ENCODE assay signal across 15 cellular contexts in the genomic region with DNA sequence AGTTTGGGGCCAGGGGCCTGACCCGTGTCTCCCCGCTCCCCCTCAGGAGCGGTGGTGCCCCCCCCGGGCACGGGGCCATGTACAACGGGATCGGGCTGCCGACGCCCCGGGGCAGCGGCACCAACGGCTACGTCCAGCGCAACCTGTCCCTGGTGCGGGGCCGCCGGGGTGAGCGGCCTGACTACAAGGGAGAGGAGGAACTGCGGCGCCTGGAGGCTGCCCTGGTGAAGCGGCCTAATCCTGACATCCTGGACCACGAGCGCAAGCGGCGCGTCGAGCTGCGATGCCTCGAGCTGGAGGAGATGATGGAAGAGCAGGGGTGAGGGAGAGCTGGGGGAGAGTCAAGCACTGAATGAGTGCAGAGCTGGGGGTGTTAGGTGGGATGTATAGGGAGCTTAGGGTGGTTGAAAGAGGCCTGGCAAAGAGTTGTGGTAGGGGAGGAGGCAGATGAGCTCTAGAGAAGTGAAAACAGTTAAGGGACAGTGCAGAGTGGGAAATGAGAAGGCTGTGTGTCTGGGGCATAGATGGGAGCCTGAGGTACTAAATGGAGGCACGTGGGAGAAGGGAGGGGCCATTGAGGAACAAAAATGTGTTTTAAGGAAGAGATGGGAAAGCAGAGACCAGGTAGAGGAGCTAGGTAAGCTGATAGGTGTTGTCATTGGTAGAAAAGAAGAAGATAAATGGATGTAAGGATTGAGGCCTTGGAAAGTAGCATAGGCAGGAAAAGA. TPM values are rescaled to one million over a fixed set of nuclear protein-coding genes. Genes with fewer than 3 reads are reported as not detected.
DNase-seq lines count a peak whose midpoint lies in the region; TF ChIP-seq lines count a peak whose summit lies in the region.
"Had no signal": no experiment of that assay in that cellular context is flagged by ENCODE, and none has a peak within 500 bp of the region (broad histone marks: within the 10 kb centered on the region; RNA-seq: fewer than 3 reads in every experiment).

No MANE protein-coding gene starts in this region.

- peak overlapping the region; percentile 0 to 100 (median 39) for H3K27ac Mint-ChIP-seq in CD4-positive, alpha-beta memory T cell
- peak overlapping the region; percentile 22 for H3K27ac Mint-ChIP-seq in activated naive CD8-positive, alpha-beta T cell
- H3K27ac Mint-ChIP-seq in mesothelial cell of epicardium, result peak overlapping the region; percentile 18

- peaks cover 50% of the 10 kb centered on the region for H3K4me1 ChIP-seq in CD4-positive, alpha-beta memory T cell (ENCODE audit: insufficient read depth, low read length)
- H3K4me1 ChIP-seq in thyroid gland, result peaks cover 31 to 36% of the 10 kb centered on the region in 2 donors

- POLR2A ChIA-PET in CD4-positive, alpha-beta memory T cell (lab: Charles Lee; ENCODE audit: partially characterized antibody), result interaction anchor here (1.7 to 1.9 kb wide), 2 partner anchors 17 to 20 kb away, joined by 7 read pairs; a partner anchor contains a TSS

- no peak for TF ChIP-seq POLR2A in thyroid gland (IDR thresholded peaks at IDR 0.05)

- 89 to 93% methylated on average over 30 of the region's 30 CpGs for WGBS in thyroid gland, 2 donors

- H3K36me3 Mint-ChIP-seq in CD4-positive, alpha-beta memory T cell, result peaks cover 61 to 81% of the 10 kb centered on the region in 2 donors
- H3K36me3 Mint-ChIP-seq in activated naive CD8-positive, alpha-beta T cell, result peaks cover 36% of the 10 kb centered on the region
- H3K36me3 Mint-ChIP-seq in mesothelial cell of epicardium, result peaks cover 47% of the 10 kb centered on the region

- no peak for DNase-seq in CD4-positive, alpha-beta memory T cell
- no peak for DNase-seq in mesothelial cell of epicardium (ENCODE audit: low spot score in 2 of 2, unreplicated experiment in 2 of 2)
- no peak for DNase-seq in NOMO-1 treated with dmso at 0.1 percent for 144 hours (lab: John Stamatoyannopoulos, UW; ENCODE audit: unreplicated experiment)
- no peak for DNase-seq in thyroid gland
- no peak for DNase-seq in GM10266 (ENCODE audit: extremely low spot score)
- DNase-seq in HCEC 1CT, result no peak
- DNase-seq: activated naive CD8-positive, alpha-beta T cell treated with anti-CD3 and anti-CD28 coated beads, Interleukin-2, amount 10 ng/mL, durations not matched to agents 7 days and 5 days; dermis blood vessel endothelial cell; NCI-H1417 treated with DMSO at 0.1 percent for 48 hours; NCI-H82; occipital lobe had no signal

- no peaks in the 10 kb centered on the region for H3K27me3 Mint-ChIP-seq in CD4-positive, alpha-beta memory T cell
- H3K27me3 Mint-ChIP-seq in activated naive CD8-positive, alpha-beta T cell, result no peaks in the 10 kb centered on the region
- no peaks in the 10 kb centered on the region for H3K27me3 Mint-ChIP-seq in mesothelial cell of epicardium (ENCODE audit: low read depth)
- H3K27me3 Mint-ChIP-seq: activated naive CD8-positive, alpha-beta T cell treated with anti-CD3 and anti-CD28 coated beads, Interleukin-2, amount 10 ng/mL, durations not matched to agents 7 days and 5 days had no signal

- CTCF ChIA-PET in CD4-positive, alpha-beta memory T cell (lab: Charles Lee; ENCODE audit: partially characterized antibody), result no interaction called here

- peaks cover 50% of the 10 kb centered on the region for H3K36me3 ChIP-seq in CD4-positive, alpha-beta memory T cell (ENCODE audit: insufficient read depth, low read length)
- peaks cover 41 to 44% of the 10 kb centered on the region in 2 donors for H3K36me3 ChIP-seq in thyroid gland

- peak overlapping the region in 3 of 8 donors; percentile 3 to 71 (median 3) for H3K4me3 Mint-ChIP-seq in CD4-positive, alpha-beta memory T cell
- peak overlapping the region; percentile 54 for H3K4me3 Mint-ChIP-seq in activated naive CD8-positive, alpha-beta T cell
- no peak overlapping the region for H3K4me3 Mint-ChIP-seq in mesothelial cell of epicardium

- no peak overlapping the region for H3K4me3 ChIP-seq in CD4-positive, alpha-beta memory T cell (ENCODE audit: low read length in 2 of 2)
- H3K4me3 ChIP-seq in thyroid gland (replicated peaks in 1 of 3), result no peak overlapping the region

- no peaks in the 10 kb centered on the region for H3K9me3 ChIP-seq in CD4-positive, alpha-beta memory T cell (ENCODE audit: control insufficient read depth in 1 of 2, low read length in 2 of 2)
- H3K9me3 ChIP-seq in thyroid gland, result no peaks in the 10 kb centered on the region

- no peaks in the 10 kb centered on the region for H3K27me3 ChIP-seq in CD4-positive, alpha-beta memory T cell (ENCODE audit: insufficient read depth, low read length)
- no peaks in the 10 kb centered on the region for H3K27me3 ChIP-seq in thyroid gland

- peaks cover 40 to 77% (median 55%) of the 10 kb centered on the region in 4 donors for H3K4me1 Mint-ChIP-seq in CD4-positive, alpha-beta memory T cell
- H3K4me1 Mint-ChIP-seq in activated naive CD8-positive, alpha-beta T cell (ENCODE audit: low read depth), result peaks cover 59% of the 10 kb centered on the region
- peaks cover 38% of the 10 kb centered on the region for H3K4me1 Mint-ChIP-seq in mesothelial cell of epicardium

- intact Hi-C loops in CD4-positive, alpha-beta memory T cell (cut with micrococcal nuclease), result loop anchor here (10.0 kb wide), 1 partner anchor 108 kb away; no protein-coding TSS in a partner anchor
- intact Hi-C loops in thyroid gland (cut with DNase I), result no loop called here

- no peak for TF ChIP-seq CTCF in 22Rv1 (IDR thresholded peaks at IDR 0.05)
- TF ChIP-seq CTCF in mesothelial cell of epicardium (IDR thresholded peaks at IDR 0.05; ENCODE audit: unreplicated experiment), result no peak
- TF ChIP-seq CTCF in thyroid gland (IDR thresholded peaks at IDR 0.05), result no peak
- no peak for TF ChIP-seq CTCF in GM10266 (IDR thresholded peaks at IDR 0.05; ENCODE audit: control insufficient read depth, insufficient read depth, low read depth, missing control alignments)

- peaks cover 0 to 2% (median 0%) of the 10 kb centered on the region in 8 donors for H3K9me3 Mint-ChIP-seq in CD4-positive, alpha-beta memory T cell
- H3K9me3 Mint-ChIP-seq in activated naive CD8-positive, alpha-beta T cell (ENCODE audit: low read depth), result no peaks in the 10 kb centered on the region
- peaks cover 7% of the 10 kb centered on the region for H3K9me3 Mint-ChIP-seq in mesothelial cell of epicardium
- H3K9me3 Mint-ChIP-seq: activated naive CD8-positive, alpha-beta T cell treated with anti-CD3 and anti-CD28 coated beads, Interleukin-2, amount 10 ng/mL, durations not matched to agents 7 days and 5 days had no signal

- H3K27ac ChIP-seq in 22Rv1 (peak overlapping the region; percentile 7; the same call in 1 of the 2 replicates), thyroid gland (no peak overlapping the region)
- H3K27ac ChIP-seq in CD4-positive, alpha-beta memory T cell (ENCODE audit: low read depth, low read length), result peak overlapping the region; percentile 28

RNA-seq across cellular contexts. Expression of a gene that starts 4.0 kb away (rescaled TPM):
- 1,000 to 10,000 TPM; 1,118 to 1,137 TPM for total RNA-seq in CD4-positive, alpha-beta memory T cell
- polyA plus RNA-seq in CD4-positive, alpha-beta memory T cell, result 100 to 1,000 TPM in 1 of 2 donors, 10 to 100 TPM in 1; 11.8 to 132 TPM
- total RNA-seq in mesothelial cell of epicardium, result 832 to 854 TPM (median 837 TPM) in 3 replicates
- 100 to 1,000 TPM; 262 to 378 (median 312) TPM for total RNA-seq in thyroid gland

RNA-seq across cellular contexts. Expression of a gene that starts 20.6 kb away (rescaled TPM):
- 10 to 100 TPM; 83.0 to 86.8 TPM for total RNA-seq in CD4-positive, alpha-beta memory T cell
- 100 to 1,000 TPM; 268 to 270 TPM for polyA plus RNA-seq in CD4-positive, alpha-beta memory T cell
- total RNA-seq in mesothelial cell of epicardium, result 192 to 200 TPM (median 195 TPM) in 3 replicates
- 100 to 1,000 TPM; 373 to 786 (median 647) TPM for total RNA-seq in thyroid gland

RNA-seq across cellular contexts. Expression of a gene that starts 30.9 kb away (rescaled TPM):
- total RNA-seq in CD4-positive, alpha-beta memory T cell, result not detected
- polyA plus RNA-seq in CD4-positive, alpha-beta memory T cell, result not detected
- total RNA-seq in mesothelial cell of epicardium (not detected in 3 replicates), thyroid gland (not detected)
- total RNA-seq: dermis blood vessel endothelial cell, fibroblast of villous mesenchyme, occipital lobe had no signal

RNA-seq across cellular contexts. Expression of a gene that starts 36.4 kb away (rescaled TPM):
- total RNA-seq in CD4-positive, alpha-beta memory T cell, result under 1 TPM; 0.61 to 0.96 TPM
- polyA plus RNA-seq in CD4-positive, alpha-beta memory T cell, result not detected
- total RNA-seq in mesothelial cell of epicardium (7.5 to 7.7 TPM (median 7.6 TPM) in 3 replicates), thyroid gland (1 to 10 TPM in 3 of 4 donors, not detected in 1; 1.1 to 1.5 (median 1.1) TPM)

RNA-seq across cellular contexts. Expression of a gene that starts 41.8 kb away (rescaled TPM):
- not detected for total RNA-seq in CD4-positive, alpha-beta memory T cell
- polyA plus RNA-seq in CD4-positive, alpha-beta memory T cell, result not detected
- total RNA-seq in mesothelial cell of epicardium (not detected in 3 replicates), thyroid gland (not detected)
- total RNA-seq: activated naive CD8-positive, alpha-beta T cell treated with anti-CD3 and anti-CD28 coated beads, Interleukin-2, amount 10 ng/mL, durations not matched to agents 7 days and 5 days; dermis blood vessel endothelial cell; fibroblast of villous mesenchyme; occipital lobe; SK-MEL-5 had no signal

Comparison
In these comparisons a context has a peak if more than half of its experiments do, and no peak if none do; other contexts are left out.
1. H3K27ac ChIP-seq: peak in 22Rv1 (single experiment) and CD4-positive, alpha-beta memory T cell (single experiment); none in thyroid gland (0 of 3).
2. Peak in every context shown above with its lines, with median percentiles within 50 percentile points of each other: H3K27ac Mint-ChIP-seq.